ENCODE assay signal across 19 cellular contexts in genomic region chr16:15765116-15765515, GRCh38.
A peak's percentile ranks its signal among the peaks of the same experiment; 100 is the strongest.
DNase-seq lines count a peak whose midpoint lies in the region; ATAC-seq, FAIRE-seq and TF ChIP-seq lines count a peak whose summit lies in the region.
"Had no signal": no experiment of that assay in that cellular context is flagged by ENCODE, and none has a peak within 500 bp of the region (broad histone marks: within the 10 kb centered on the region; RNA-seq: fewer than 3 reads in every experiment).

No MANE protein-coding gene starts in this region.

- no peak for ATAC-seq in HepG2
- ATAC-seq in right lobe of liver, result no peak
- ATAC-seq in stimulated activated memory B cell treated with anti-CD40 and anti-IgM and Interleukin-4, amounts not matched to agents 10 μg/mL and 1 μg/mL and 100 μg/mL, for 72 hours, result no peak
- no peak for ATAC-seq in CD8-positive, alpha-beta T cell

- POLR2A ChIA-PET in HepG2 (lab: Yijun Ruan, JAX), result no interaction called here
- POLR2A ChIA-PET in CD8-positive, alpha-beta T cell (lab: Charles Lee), result no interaction called here

- TF ChIP-seq EP300 in HepG2 (IDR thresholded peaks at IDR 0.05; ENCODE audit: low read depth in 2 of 2, low read length in 2 of 2), result no peak
- TF ChIP-seq EP300 in HepG2 (CRISPR knock-in tag; IDR thresholded peaks at IDR 0.05; ENCODE audit: borderline replicate concordance), result no peak
- TF ChIP-seq EP300 in esophagus muscularis mucosa (IDR thresholded peaks at IDR 0.05), result no peak

- H3K27me3 ChIP-seq in HepG2 (ENCODE audit: control insufficient read depth in 1 of 2, insufficient read depth in 2 of 2, low read length in 2 of 2) (peaks cover 0 to 3% of the 10 kb centered on the region in 2 experiments; a peak in 3 of 5 replicates), right lobe of liver (no peaks in the 10 kb centered on the region), esophagus muscularis mucosa (no peaks in the 10 kb centered on the region)
- no peaks in the 10 kb centered on the region for H3K27me3 ChIP-seq in CD8-positive, alpha-beta T cell (ENCODE audit: insufficient read depth, low read length)

- no TSS peak for BruUV-seq in HepG2 (replicated peaks; lab: Mats Ljungman, UMichigan)

- H2AFZ ChIP-seq in HepG2 (ENCODE audit: low read length), result no peak overlapping the region
- H2AFZ ChIP-seq: GM23248 had no signal

- H3K4me2 ChIP-seq in HepG2 (ENCODE audit: low read depth, low read length), result no peak overlapping the region
- H3K4me2 ChIP-seq: A549 had no signal

- no peak overlapping the region for H3K27ac ChIP-seq in HepG2 (ENCODE audit: extremely low read length, insufficient read depth, low read length)
- no peak overlapping the region for H3K27ac ChIP-seq in right lobe of liver
- H3K27ac ChIP-seq in esophagus muscularis mucosa (replicated peaks in 1 of 4), result peak overlapping the region; percentile 63 to 75 (median 74)
- no peak overlapping the region for H3K27ac ChIP-seq in CD8-positive, alpha-beta T cell (ENCODE audit: low read depth, low read length)
- H3K27ac ChIP-seq: 22Rv1, A549, C4-2B, GM23248, HL-60 had no signal

- TF ChIP-seq RAD21 in HepG2 (CRISPR knock-in tag; IDR thresholded peaks at IDR 0.05), result no peak

- H3K4me1 ChIP-seq in HepG2 (ENCODE audit: insufficient read depth, low read length) (no peaks in the 10 kb centered on the region), right lobe of liver (no peaks in the 10 kb centered on the region), esophagus muscularis mucosa (peaks cover 0 to 95% (median 85%) of the 10 kb centered on the region in 4 donors)
- no peaks in the 10 kb centered on the region for H3K4me1 ChIP-seq in CD8-positive, alpha-beta T cell (ENCODE audit: insufficient read depth, low read length)
- H3K4me1 ChIP-seq: A549 had no signal

- intact Hi-C loops in HepG2 (cut with micrococcal nuclease; ENCODE audit: unreplicated experiment), result loop anchor here (5.0 kb wide), 1 partner anchor 422 kb away; no protein-coding TSS in a partner anchor
- intact Hi-C loops in right lobe of liver (cut with DNase I), result no loop called here
- intact Hi-C loops in esophagus muscularis mucosa (cut with DNase I), result loop anchor here (10.0 kb wide), 2 partner anchors 360 to 430 kb away; no protein-coding TSS in a partner anchor
- intact Hi-C loops in CD8-positive, alpha-beta T cell (cut with DNase I, micrococcal nuclease), result loop anchor here in 1 of 2 experiments (5.0 kb wide), 1 partner anchor 432 kb away; no protein-coding TSS in a partner anchor

- H3K36me3 Mint-ChIP-seq in neural crest cell (ENCODE audit: low read depth), result no peaks in the 10 kb centered on the region
- no peaks in the 10 kb centered on the region for H3K36me3 Mint-ChIP-seq in stimulated activated memory B cell treated with anti-CD40 and anti-IgM and Interleukin-4, amounts not matched to agents 10 μg/mL and 1 μg/mL and 100 μg/mL, for 72 hours
- no peaks in the 10 kb centered on the region for H3K36me3 Mint-ChIP-seq in CD8-positive, alpha-beta T cell

- peak overlapping the region; percentile 7 for H3K27ac Mint-ChIP-seq in neural crest cell (ENCODE audit: unreplicated experiment)
- no peak overlapping the region for H3K27ac Mint-ChIP-seq in stimulated activated memory B cell treated with anti-CD40 and anti-IgM and Interleukin-4, amounts not matched to agents 10 μg/mL and 1 μg/mL and 100 μg/mL, for 72 hours
- no peak overlapping the region for H3K27ac Mint-ChIP-seq in CD8-positive, alpha-beta T cell
- H3K27ac Mint-ChIP-seq: CD4-positive, alpha-beta T cell; HFFc6; IgD-negative memory B cell had no signal

- H3K9me3 ChIP-seq in HepG2 (ENCODE audit: low read length) (no peaks in the 10 kb centered on the region), right lobe of liver (no peaks in the 10 kb centered on the region), esophagus muscularis mucosa (no peaks in the 10 kb centered on the region)
- H3K9me3 ChIP-seq in CD8-positive, alpha-beta T cell (ENCODE audit: low read length), result no peaks in the 10 kb centered on the region

- no peak overlapping the region for H3K9ac ChIP-seq in HepG2 (ENCODE audit: insufficient read depth, low read depth, low read length)
- H3K9ac ChIP-seq: GM23248 had no signal

- CTCF ChIA-PET in HepG2 (lab: Yijun Ruan, JAX; ENCODE audit: low intra/inter-chr PET ratio, low total read pairs), result interaction anchor here (1.4 to 2.8 kb wide), 3 partner anchors 57 to 429 kb away, joined by 5 to 30 read pairs (median 18); no protein-coding TSS in a partner anchor
- CTCF ChIA-PET in CD8-positive, alpha-beta T cell (lab: Charles Lee), result interaction anchor here (0.8 to 2.0 kb wide), 2 partner anchors 58 to 363 kb away, joined by 3 to 8 read pairs; no protein-coding TSS in a partner anchor

- no peaks in the 10 kb centered on the region for H4K20me1 ChIP-seq in HepG2 (ENCODE audit: insufficient read depth, low read length)

- peaks cover 6% of the 10 kb centered on the region for H3K4me1 Mint-ChIP-seq in neural crest cell
- H3K4me1 Mint-ChIP-seq in stimulated activated memory B cell treated with anti-CD40 and anti-IgM and Interleukin-4, amounts not matched to agents 10 μg/mL and 1 μg/mL and 100 μg/mL, for 72 hours, result peaks cover 7% of the 10 kb centered on the region
- H3K4me1 Mint-ChIP-seq in CD8-positive, alpha-beta T cell (ENCODE audit: low read depth), result no peaks in the 10 kb centered on the region

- peaks cover 6% of the 10 kb centered on the region for H3K9me3 Mint-ChIP-seq in neural crest cell
- H3K9me3 Mint-ChIP-seq in stimulated activated memory B cell treated with anti-CD40 and anti-IgM and Interleukin-4, amounts not matched to agents 10 μg/mL and 1 μg/mL and 100 μg/mL, for 72 hours, result no peaks in the 10 kb centered on the region
- H3K9me3 Mint-ChIP-seq in CD8-positive, alpha-beta T cell, result no peaks in the 10 kb centered on the region
- H3K9me3 Mint-ChIP-seq: CD4-positive, alpha-beta T cell; HFFc6 had no signal

- DNase-seq in HepG2 (ENCODE audit: low spot score) (no peak), right lobe of liver (no peak), esophagus muscularis mucosa (ENCODE audit: extremely low spot score) (no peak), neural crest cell (ENCODE audit: low read depth, low spot score) (no peak), NOMO-1 (lab: John Stamatoyannopoulos, UW; ENCODE audit: unreplicated experiment in 2 of 2) (no peak), SHP77 treated with DMSO at 0.1 percent for 48 hours (lab: John Stamatoyannopoulos, UW) (no peak)
- no peak for DNase-seq in CD8-positive, alpha-beta T cell
- DNase-seq: DMS79, HCEC 1CT had no signal

- H3K36me3 ChIP-seq in HepG2 (replicated peaks in 1 of 2; ENCODE audit: control insufficient read depth in 1 of 2, insufficient read depth in 2 of 2, low read length in 2 of 2) (no peaks in the 10 kb centered on the region), right lobe of liver (no peaks in the 10 kb centered on the region), esophagus muscularis mucosa (peaks cover 0 to 98% (median 59%) of the 10 kb centered on the region in 4 donors)
- H3K36me3 ChIP-seq in CD8-positive, alpha-beta T cell (ENCODE audit: insufficient read depth, low read length), result no peaks in the 10 kb centered on the region

- in situ Hi-C loops in HepG2 (cut with HindIII; ENCODE audit: extremely low pct_ligation_motif_present, low pct_unique_long_range_greater_than_20kb), result no loop called here

- TF ChIP-seq CTCF in HepG2 (CRISPR knock-in tag; IDR thresholded peaks at IDR 0.05), result no peak
- TF ChIP-seq CTCF in right lobe of liver (IDR thresholded peaks at IDR 0.05), result no peak
- no peak for TF ChIP-seq CTCF in esophagus muscularis mucosa (IDR thresholded peaks at IDR 0.05)
- TF ChIP-seq CTCF in neural crest cell (conservative IDR thresholded peaks at IDR 0.05), result no peak
- TF ChIP-seq CTCF in CD8-positive, alpha-beta T cell (IDR thresholded peaks at IDR 0.05), result no peak

- no peak overlapping the region for H3K4me3 Mint-ChIP-seq in neural crest cell
- no peak overlapping the region for H3K4me3 Mint-ChIP-seq in stimulated activated memory B cell treated with anti-CD40 and anti-IgM and Interleukin-4, amounts not matched to agents 10 μg/mL and 1 μg/mL and 100 μg/mL, for 72 hours
- no peak overlapping the region for H3K4me3 Mint-ChIP-seq in CD8-positive, alpha-beta T cell
- H3K4me3 Mint-ChIP-seq: CD4-positive, alpha-beta T cell; HFFc6; IgD-negative memory B cell had no signal

- H3K27me3 Mint-ChIP-seq in neural crest cell (ENCODE audit: low read depth), result peaks cover 18% of the 10 kb centered on the region
- peaks cover 27% of the 10 kb centered on the region for H3K27me3 Mint-ChIP-seq in stimulated activated memory B cell treated with anti-CD40 and anti-IgM and Interleukin-4, amounts not matched to agents 10 μg/mL and 1 μg/mL and 100 μg/mL, for 72 hours
- H3K27me3 Mint-ChIP-seq in CD8-positive, alpha-beta T cell (ENCODE audit: low read depth), result peaks cover 37% of the 10 kb centered on the region

- no peak overlapping the region for H3K4me3 ChIP-seq in HepG2 (replicated peaks in 1 of 3; ENCODE audit: insufficient read depth in 1 of 3, low read depth in 2 of 3, low read length in 3 of 3)
- no peak overlapping the region for H3K4me3 ChIP-seq in right lobe of liver
- H3K4me3 ChIP-seq in esophagus muscularis mucosa, result no peak overlapping the region
- no peak overlapping the region for H3K4me3 ChIP-seq in CD8-positive, alpha-beta T cell (ENCODE audit: low read depth, low read length)
- H3K4me3 ChIP-seq: A549, GM23248 had no signal

- under 1% methylated on average over 4 of the region's 4 CpGs for WGBS in HepG2 (ENCODE audit: low lambda C conversion rate)
- WGBS in right lobe of liver (ENCODE audit: insufficient coverage, low coverage, low lambda C conversion rate, missing lambda C conversion rate), result 38% methylated on average over 4 of the region's 4 CpGs
- 67% methylated on average over 4 of the region's 4 CpGs for WGBS in esophagus muscularis mucosa

- TF ChIP-seq POLR2A in HepG2 (IDR thresholded peaks at IDR 0.05; ENCODE audit: insufficient read depth in 1 of 2, low read depth in 2 of 2, low read length in 2 of 2) (no peak), right lobe of liver (IDR thresholded peaks at IDR 0.05) (no peak), esophagus muscularis mucosa (IDR thresholded peaks at IDR 0.05; ENCODE audit: low read depth) (no peak)

- FAIRE-seq in HepG2 (lab: Jason Lieb, UNC), result no peak
- FAIRE-seq: A549, H54 had no signal

- no peaks in the 10 kb centered on the region for H3K79me2 ChIP-seq in HepG2 (ENCODE audit: insufficient read depth, low read length)

TF ChIP-seq in HepG2, 621 proteins besides CTCF, POLR2A, EP300 and RAD21 (continues in another document):
- TF ChIP-seq PHB2 (IDR thresholded peaks at IDR 0.05; ENCODE audit: partially characterized antibody) (peak; percentile 94), ZNF576 (CRISPR knock-in tag; IDR thresholded peaks at IDR 0.05) (no peak), HNF4A (CRISPR knock-in tag; IDR thresholded peaks at IDR 0.05) (no peak), RAD51 (IDR thresholded peaks at IDR 0.05; ENCODE audit: borderline replicate concordance) (0 out of 2 replicates have a peak, but pooled peaks have one; percentile 26), FOXK2 (IDR thresholded peaks at IDR 0.05) (peak; percentile 44; the same call in 1 of the 2 replicates), ARNT (IDR thresholded peaks at IDR 0.05) (peak; percentile 89; the same call in 1 of the 2 replicates)

Comparison
In these comparisons a context has a peak if more than half of its experiments do, and no peak if none do; other contexts are left out.
1. intact Hi-C loops: an anchor here in HepG2 (5.0 kb wide) and esophagus muscularis mucosa (10.0 kb wide); none called in right lobe of liver.
2. H3K27ac ChIP-seq: peak in esophagus muscularis mucosa (4 of 4); none in HepG2 (single experiment), right lobe of liver (0 of 3) and CD8-positive, alpha-beta T cell (single experiment).